In the genomic region with DNA sequence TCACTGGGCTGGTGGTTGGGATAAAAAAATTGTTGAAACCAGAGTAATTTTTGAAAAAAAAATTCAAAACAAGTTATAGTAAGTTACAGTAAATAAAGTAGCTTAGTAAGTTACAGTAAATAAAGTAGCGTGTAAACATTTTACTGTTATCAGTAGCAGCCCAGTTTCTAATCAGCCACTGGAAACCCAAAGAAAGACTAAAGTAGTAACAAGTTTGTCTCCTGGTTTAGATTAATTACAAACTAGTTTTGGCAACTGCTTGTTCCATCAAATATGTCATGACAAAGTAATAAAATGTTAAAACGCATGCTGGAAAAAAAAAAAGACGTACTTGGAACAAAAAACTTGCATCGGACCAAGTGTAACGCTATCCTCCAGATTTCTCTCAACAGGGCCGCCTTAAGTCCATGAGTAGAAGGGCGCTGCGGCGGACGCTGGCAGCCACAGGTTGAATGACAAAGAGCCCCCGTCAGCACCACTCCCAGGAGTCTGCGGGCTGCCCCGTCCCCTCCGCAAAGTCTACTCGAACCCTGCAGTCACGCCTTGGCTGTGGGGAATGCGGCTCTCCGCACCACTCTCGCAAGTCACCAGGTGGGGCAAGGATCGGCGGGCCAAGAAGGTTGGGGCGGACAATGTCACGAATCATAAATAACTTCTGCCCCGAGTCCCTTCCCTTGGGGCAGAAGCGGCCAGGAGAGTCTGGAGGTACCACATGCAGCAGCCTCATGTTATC, we compare ENCODE assay signal across 8 cellular contexts. TPM values are rescaled to one million over a fixed set of nuclear protein-coding genes. Genes with fewer than 3 reads are reported as not detected.
A peak's percentile ranks its signal among the peaks of the same experiment; 100 is the strongest.
DNase-seq lines count a peak whose midpoint lies in the region; ATAC-seq, FAIRE-seq and TF ChIP-seq lines count a peak whose summit lies in the region.

No MANE protein-coding gene starts in this region.

- H3K4me1 ChIP-seq in H1 (replicated peaks in 1 of 4; ENCODE audit: control insufficient read depth in 3 of 4, insufficient read depth in 4 of 4, low read length in 3 of 4) = peaks cover 4 to 13% (median 7%) of the 10 kb centered on the region in 4 experiments; a peak in 5 of 7 replicates
- H3K4me1 ChIP-seq in mesodermal cell (ENCODE audit: control insufficient read depth, insufficient read depth, low read length, poor library complexity, severe bottlenecking) = peaks cover 7% of the 10 kb centered on the region

- H3K4me3 Mint-ChIP-seq in activated CD8-positive, alpha-beta T cell treated with anti-CD3 and anti-CD28 coated beads, Interleukin-2, amount 10 ng/mL, durations not matched to agents 7 days and 5 days = peak overlapping the region; percentile 100

- H4K5ac ChIP-seq in H1 (ENCODE audit: insufficient read length, low read depth, low read length) = peak overlapping the region; percentile 94

- H3K36me3 ChIP-seq in H1 (ENCODE audit: control insufficient read depth in 2 of 4, insufficient read depth in 4 of 4, low read length in 3 of 4) = peaks cover 0 to 25% (median 4%) of the 10 kb centered on the region in 4 experiments; a peak in 5 of 8 replicates
- peaks cover 8% of the 10 kb centered on the region for H3K36me3 ChIP-seq in mesodermal cell (ENCODE audit: control insufficient read depth, insufficient read depth, low read length)

- H3K23ac ChIP-seq in H1 (ENCODE audit: insufficient read length) = no peak overlapping the region

- peak; percentile 36 to 65; a peak in 2 of 3 replicates for TF ChIP-seq POLR2A in H1 (IDR thresholded peaks at IDR 0.05; ENCODE audit: control extremely low read depth in 1 of 2, low read depth in 2 of 2, low read length in 2 of 2)

- no peaks in the 10 kb centered on the region for H3K27me3 Mint-ChIP-seq in activated CD8-positive, alpha-beta T cell treated with anti-CD3 and anti-CD28 coated beads, Interleukin-2, amount 10 ng/mL, durations not matched to agents 7 days and 5 days (ENCODE audit: low read depth)

- H2AK5ac ChIP-seq in H1 (ENCODE audit: low read depth, low read length) = no peak overlapping the region

- H2BK12ac ChIP-seq in H1 (ENCODE audit: low read depth, low read length) = peak overlapping the region; percentile 55; the same call in 1 of the 2 replicates

- peak overlapping the region; percentile 99 for H3K18ac ChIP-seq in H1 (ENCODE audit: extremely low read depth, low read length)

- H3K9me3 Mint-ChIP-seq in activated CD8-positive, alpha-beta T cell treated with anti-CD3 and anti-CD28 coated beads, Interleukin-2, amount 10 ng/mL, durations not matched to agents 7 days and 5 days (ENCODE audit: insufficient read depth) = no peaks in the 10 kb centered on the region

- peaks cover 23 to 30% of the 10 kb centered on the region in 2 experiments for H4K20me1 ChIP-seq in H1 (replicated peaks in 1 of 2; ENCODE audit: control insufficient read depth in 1 of 2, insufficient read depth in 2 of 2, low read length in 2 of 2)

- TF ChIP-seq EP300 in H1 (IDR thresholded peaks at IDR 0.05; ENCODE audit: borderline replicate concordance in 1 of 2, low read depth in 2 of 2, low read length in 2 of 2) = no peak

- H3K4me1 Mint-ChIP-seq in activated CD8-positive, alpha-beta T cell treated with anti-CD3 and anti-CD28 coated beads, Interleukin-2, amount 10 ng/mL, durations not matched to agents 7 days and 5 days (ENCODE audit: low read depth) = peaks cover 51% of the 10 kb centered on the region

- H4K91ac ChIP-seq in H1 (replicated peaks; ENCODE audit: insufficient read length, low read length) = no peak overlapping the region

- H3K9ac ChIP-seq in H1 (replicated peaks in 1 of 4; ENCODE audit: extremely low read depth in 1 of 4, low read depth in 3 of 4, low read length in 3 of 4) = peak overlapping the region; percentile 68 to 91 (median 84); a peak in 6 of 7 replicates

- H3K79me1 ChIP-seq in H1 (ENCODE audit: low read depth, low read length) = no peaks in the 10 kb centered on the region

- POLR2A ChIA-PET in activated CD8-positive, alpha-beta T cell treated with anti-CD3 and anti-CD28 coated beads, Interleukin-2, amount 10 ng/mL, durations not matched to agents 7 days and 5 days (lab: Charles Lee) = interaction anchor here (1.7 kb wide), 1 partner anchor 118 kb away, joined by 4 read pairs; a partner anchor contains a TSS
- POLR2A ChIA-PET in H1 (lab: Charles Lee; ENCODE audit: partially characterized antibody) = interaction anchor here (1.2 to 5.2 kb wide), 15 partner anchors 8 to 117 kb away, joined by 3 to 50 read pairs (median 6); a partner anchor contains a TSS

- TF ChIP-seq RAD21 in H1 (IDR thresholded peaks at IDR 0.05 in 1 of 2, conservative IDR thresholded peaks at IDR 0.05 in 1 of 2; ENCODE audit: low read depth in 2 of 2, low read length in 2 of 2) = no peak

- CTCF ChIA-PET in activated CD8-positive, alpha-beta T cell treated with anti-CD3 and anti-CD28 coated beads, Interleukin-2, amount 10 ng/mL, durations not matched to agents 7 days and 5 days (lab: Charles Lee) = interaction anchor here (0.9 to 2.6 kb wide), 6 partner anchors 75 to 240 kb away, joined by 3 to 29 read pairs (median 4); a partner anchor contains a TSS
- CTCF ChIA-PET in H1 (lab: Charles Lee; ENCODE audit: partially characterized antibody) = interaction anchor here (1.2 to 2.6 kb wide), 6 partner anchors 31 to 239 kb away, joined by 3 to 23 read pairs (median 6); no protein-coding TSS in a partner anchor

- H2BK120ac ChIP-seq in H1 (replicated peaks; ENCODE audit: low read depth, low read length) = no peak overlapping the region

- no peak overlapping the region for H2BK15ac ChIP-seq in H1 (ENCODE audit: low read length)

- H3K9me3 ChIP-seq in H1 (ENCODE audit: insufficient read depth in 2 of 2, low read depth in 1 of 2, low read length in 1 of 2) (no peaks in the 10 kb centered on the region), mesodermal cell (ENCODE audit: control insufficient read depth, low read length) (no peaks in the 10 kb centered on the region)

- H4K8ac ChIP-seq in H1 (ENCODE audit: extremely low read depth, insufficient read depth, low read length) = peak overlapping the region; percentile 90

- peak; percentile 65 for DNase-seq in AG08396 (ENCODE audit: low spot score)
- peak; percentile 70 for DNase-seq in NCI-H524 (lab: John Stamatoyannopoulos, UW)
- peak; percentile 75 for DNase-seq in activated CD8-positive, alpha-beta T cell treated with anti-CD3 and anti-CD28 coated beads, Interleukin-2, amount 10 ng/mL, durations not matched to agents 7 days and 5 days
- DNase-seq in H1 (ENCODE audit: low read depth in 1 of 2, low spot score in 2 of 2) = peak; percentile 43 to 80
- peak; percentile 39 for DNase-seq in stimulated activated CD8-positive, alpha-beta memory T cell treated with anti-CD3 and anti-CD28 coated beads, Interleukin-4, amount 100 ng/mL, for 24 hours (ENCODE audit: low read depth)

- 2% methylated on average over 25 of the region's 25 CpGs; no CpG with 5 or more reads in 1 of the 2 experiments for WGBS in H1 (ENCODE audit: extremely low coverage in 1 of 2, insufficient coverage in 1 of 2, insufficient read length in 1 of 2, insufficient replicate concordance in 2 of 2, low coverage in 1 of 2, low lambda C conversion rate in 2 of 2, missing lambda C conversion rate in 1 of 2), 2 experiments
- WGBS in mesodermal cell (ENCODE audit: insufficient coverage in 2 of 2), 2 experiments = 0% methylated on average over 21 to 24 of the region's 25 CpGs

- H3K27me3 ChIP-seq in H1 (replicated peaks in 1 of 4; ENCODE audit: control insufficient read depth in 3 of 4, extremely low read depth in 1 of 4, insufficient read depth in 3 of 4, low read length in 3 of 4) = no peaks in the 10 kb centered on the region

- peaks cover 28% of the 10 kb centered on the region for H3K36me3 Mint-ChIP-seq in activated CD8-positive, alpha-beta T cell treated with anti-CD3 and anti-CD28 coated beads, Interleukin-2, amount 10 ng/mL, durations not matched to agents 7 days and 5 days (ENCODE audit: low read depth)

- H2BK5ac ChIP-seq in H1 (ENCODE audit: low read depth, low read length) = peak overlapping the region; percentile 94; the same call in 1 of the 2 replicates

- TF ChIP-seq CTCF in H1 (IDR thresholded peaks at IDR 0.05; ENCODE audit: control extremely low read depth in 1 of 3, insufficient read depth in 1 of 3, low read depth in 1 of 3, low read length in 3 of 3) = no peak

- H3K27ac ChIP-seq in H1 (ENCODE audit: low read depth, low read length) = peak overlapping the region; percentile 79
- H3K27ac ChIP-seq in mesodermal cell (ENCODE audit: low read depth, low read length, severe bottlenecking) = peak overlapping the region; percentile 94

- peaks cover 13% of the 10 kb centered on the region for H3K23me2 ChIP-seq in H1 (ENCODE audit: low read depth, low read length)

- no peak overlapping the region for H3K14ac ChIP-seq in H1 (ENCODE audit: insufficient read length)

- H3K27ac Mint-ChIP-seq in activated CD8-positive, alpha-beta T cell treated with anti-CD3 and anti-CD28 coated beads, Interleukin-2, amount 10 ng/mL, durations not matched to agents 7 days and 5 days = peak overlapping the region; percentile 100

- no peak overlapping the region; the same call in 1 of the 2 replicates for H2BK20ac ChIP-seq in H1 (ENCODE audit: low read length)

- no peak for FAIRE-seq in H1 (lab: Jason Lieb, UNC)

- ATAC-seq in GM18868 (IDR thresholded peaks at IDR 0.05; ENCODE audit: unreplicated experiment) = peak; percentile 20
- ATAC-seq in HG03135 (IDR thresholded peaks at IDR 0.05; ENCODE audit: unreplicated experiment) = peak; percentile 17
- ATAC-seq in activated CD8-positive, alpha-beta T cell treated with anti-CD3 and anti-CD28 coated beads, Interleukin-2, amount 10 ng/mL, durations not matched to agents 7 days and 5 days = peak; percentile 27

- H3K4ac ChIP-seq in H1 (replicated peaks; ENCODE audit: insufficient read length, low read depth, low read length) = no peak overlapping the region

- peak overlapping the region; percentile 77 to 87 for H3K4me2 ChIP-seq in H1 (ENCODE audit: insufficient read depth in 1 of 2, low read depth in 2 of 2, low read length in 2 of 2)

- peaks cover 60 to 99% of the 10 kb centered on the region in 2 experiments for H3K79me2 ChIP-seq in H1 (ENCODE audit: control insufficient read depth in 1 of 2, insufficient read depth in 2 of 2, low read length in 2 of 2)

- no peak overlapping the region for H2AFZ ChIP-seq in H1 (ENCODE audit: low read length)

- peak overlapping the region; percentile 23 for H3K56ac ChIP-seq in H1 (replicated peaks; ENCODE audit: insufficient read length, low read depth, low read length)

- H3K4me3 ChIP-seq in H1 (ENCODE audit: extremely low read depth in 1 of 4, insufficient read depth in 2 of 4, low read depth in 3 of 4, low read length in 4 of 4) (peak overlapping the region; percentile 81 to 95 (median 90)), mesodermal cell (ENCODE audit: extremely low read depth, insufficient read depth, low read length, poor library complexity, severe bottlenecking) (peak overlapping the region; percentile 76)

RNA-seq across cellular contexts. Expression of a gene that starts 0.9 kb away (rescaled TPM):
- 10 to 100 TPM; 53.0 to 54.5 TPM for total RNA-seq in activated CD8-positive, alpha-beta T cell treated with anti-CD3 and anti-CD28 coated beads, Interleukin-2, amount 10 ng/mL, durations not matched to agents 7 days and 5 days
- 435 and 442 TPM in 2 replicates for total RNA-seq in H1 (2021; fragmentation: NEBNext Ultra II Directional; extraction: Animal tissue kit (Norgen Biotek cat#: 25700))
- 508 and 545 TPM in 2 replicates for polyA plus RNA-seq in H1 (2011; rRNA removed)
- polyA plus RNA-seq in H1 (2011; cell fraction: cytosol; rRNA removed) = 385 TPM
- polyA plus RNA-seq in H1 (2011; cell fraction: nucleus; rRNA removed) = 502 TPM
- polyA plus RNA-seq in H1 (2012, experiment 1 of 2) = 494 to 679 TPM (median 577 TPM) in 4 replicates
- 40.0 TPM for polyA plus RNA-seq in H1 (2012, experiment 2 of 2)
- 584 TPM for polyA plus RNA-seq in H1 (2013, experiment 1 of 2)
- 535 TPM for polyA plus RNA-seq in H1 (2013, experiment 2 of 2)
- polyA minus RNA-seq in H1 (2011; rRNA and poly(A)+ RNA removed) = 1,534 and 1,897 TPM in 2 replicates
- polyA minus RNA-seq in H1 (2011; cell fraction: cytosol; rRNA and poly(A)+ RNA removed) = 589 TPM
- 376 TPM for polyA minus RNA-seq in H1 (2011; cell fraction: nucleus; rRNA and poly(A)+ RNA removed)
- 97.9 TPM for polyA plus RNA-seq in mesodermal cell (2013, experiment 1 of 2)
- 113 TPM for polyA plus RNA-seq in mesodermal cell (2013, experiment 2 of 2)

Comparison
In these comparisons a context has a peak if more than half of its experiments do, and no peak if none do; other contexts are left out.
1. Peak in every context shown above with its lines: DNase-seq, ATAC-seq, H3K4me3 ChIP-seq and H3K27ac ChIP-seq.